ENCODE assay signal across 29 cellular contexts in genomic region chr21:41120997-41121396, GRCh38. TPM values are rescaled to one million over a fixed set of nuclear protein-coding genes. Genes with fewer than 3 reads are reported as not detected.
A peak's percentile ranks its signal among the peaks of the same experiment; 100 is the strongest.
DNase-seq lines count a peak whose midpoint lies in the region; ATAC-seq and TF ChIP-seq lines count a peak whose summit lies in the region.
"Had no signal": no experiment of that assay in that cellular context is flagged by ENCODE, and none has a peak within 500 bp of the region (broad histone marks: within the 10 kb centered on the region; RNA-seq: fewer than 3 reads in every experiment).

No MANE protein-coding gene starts in this region.

- H3K9ac ChIP-seq in endodermal cell (ENCODE audit: extremely low read depth, low read length, poor library complexity, severe bottlenecking) (no peak overlapping the region), neural progenitor cell (no peak overlapping the region)
- H3K9ac ChIP-seq: BLaER1; BLaER1 treated with 17β-estradiol and CSF1 and Interleukin-3, amounts not matched to agents 10 nM and 100 nM had no signal

- H3K27ac Mint-ChIP-seq in endodermal cell (no peak overlapping the region), neural progenitor cell (no peak overlapping the region)
- H3K27ac Mint-ChIP-seq: B cell; CD14-positive monocyte; CD4-positive, alpha-beta memory T cell; CD4-positive, alpha-beta T cell; CD4-positive, CD25-positive, alpha-beta regulatory T cell; CD8-positive, alpha-beta memory T cell; CD8-positive, alpha-beta T cell had no signal

- H2AFZ ChIP-seq in neural progenitor cell (replicated peaks): no peak overlapping the region

- H3K4me3 Mint-ChIP-seq in endodermal cell (no peak overlapping the region), neural progenitor cell (peak overlapping the region; percentile 53)
- H3K4me3 Mint-ChIP-seq: B cell; CD14-positive monocyte; CD4-positive, alpha-beta memory T cell; CD4-positive, alpha-beta T cell; CD4-positive, CD25-positive, alpha-beta regulatory T cell; CD8-positive, alpha-beta memory T cell; CD8-positive, alpha-beta T cell had no signal

- 76% methylated on average over 2 of the region's 4 CpGs; no CpG with 5 or more reads in 1 of the 2 experiments for WGBS in endodermal cell (ENCODE audit: insufficient coverage in 1 of 2, insufficient read length in 1 of 2), 2 experiments

- intact Hi-C loops in left ventricle myocardium inferior (cut with micrococcal nuclease): no loop called here

- H3K36me3 ChIP-seq in right atrium auricular region (no peaks in the 10 kb centered on the region), left ventricle myocardium inferior (no peaks in the 10 kb centered on the region), endodermal cell (ENCODE audit: control insufficient read depth, insufficient read depth, low read length) (no peaks in the 10 kb centered on the region), neural progenitor cell (no peaks in the 10 kb centered on the region)
- H3K36me3 ChIP-seq: BE2C; BLaER1; BLaER1 treated with 17β-estradiol and CSF1 and Interleukin-3, amounts not matched to agents 10 nM and 100 nM had no signal

- H3K27ac ChIP-seq in right atrium auricular region (no peak overlapping the region), left ventricle myocardium inferior (replicated peaks) (no peak overlapping the region), endodermal cell (ENCODE audit: low read depth, low read length) (no peak overlapping the region), neural progenitor cell (no peak overlapping the region)
- H3K27ac ChIP-seq: 22Rv1; A549; BLaER1; BLaER1 treated with 17β-estradiol and CSF1 and Interleukin-3, amounts not matched to agents 10 nM and 100 nM; C4-2B had no signal

- H4K20me1 ChIP-seq in neural progenitor cell (ENCODE audit: low read depth): no peaks in the 10 kb centered on the region
- H4K20me1 ChIP-seq: BLaER1; BLaER1 treated with 17β-estradiol and CSF1 and Interleukin-3, amounts not matched to agents 10 nM and 100 nM had no signal

- DNase-seq in right atrium auricular region (ENCODE audit: low spot score): peak; percentile 21
- DNase-seq in left ventricle myocardium inferior: no peak
- DNase-seq in endodermal cell: peak; percentile 31
- peak; percentile 60 for DNase-seq in mesenteric fat pad (ENCODE audit: low spot score)
- DNase-seq in neural progenitor cell (ENCODE audit: low spot score): no peak
- DNase-seq in NCI-H2196 treated with DMSO at 0.1 percent for 48 hours (lab: John Stamatoyannopoulos, UW; ENCODE audit: unreplicated experiment): no peak
- no peak for DNase-seq in mucosa of gallbladder (ENCODE audit: low spot score)
- DNase-seq: 8988T; ACHN; BE2C; Caco-2; Calu3; CD4-positive, alpha-beta memory T cell; CD4-positive, alpha-beta T cell; CD8-positive, alpha-beta memory T cell; DMS 273 treated with DMSO at 0.1 percent for 48 hours; DMS79; DND-41; EL had no signal

- no peak for ATAC-seq in GM18907 (IDR thresholded peaks at IDR 0.05; ENCODE audit: unreplicated experiment)
- ATAC-seq: CD8-positive, alpha-beta T cell had no signal

- H3K36me3 Mint-ChIP-seq in endodermal cell (ENCODE audit: low read depth) (no peaks in the 10 kb centered on the region), neural progenitor cell (no peaks in the 10 kb centered on the region)
- H3K36me3 Mint-ChIP-seq: CD14-positive monocyte; CD4-positive, alpha-beta memory T cell; CD4-positive, CD25-positive, alpha-beta regulatory T cell; CD8-positive, alpha-beta memory T cell; CD8-positive, alpha-beta T cell had no signal

- H3K4me1 Mint-ChIP-seq in endodermal cell: no peaks in the 10 kb centered on the region
- no peaks in the 10 kb centered on the region for H3K4me1 Mint-ChIP-seq in neural progenitor cell
- H3K4me1 Mint-ChIP-seq: B cell; CD14-positive monocyte; CD4-positive, alpha-beta memory T cell; CD4-positive, CD25-positive, alpha-beta regulatory T cell; CD8-positive, alpha-beta memory T cell had no signal

- no peak overlapping the region for H3K4me2 ChIP-seq in neural progenitor cell
- H3K4me2 ChIP-seq: A549; BLaER1; BLaER1 treated with 17β-estradiol and CSF1 and Interleukin-3, amounts not matched to agents 10 nM and 100 nM had no signal

- H3K4me3 ChIP-seq in right atrium auricular region (no peak overlapping the region), left ventricle myocardium inferior (no peak overlapping the region), endodermal cell (ENCODE audit: low read length) (no peak overlapping the region), neural progenitor cell (no peak overlapping the region)
- H3K4me3 ChIP-seq: A549; BLaER1; BLaER1 treated with 17β-estradiol and CSF1 and Interleukin-3, amounts not matched to agents 10 nM and 100 nM had no signal

- H3K27me3 ChIP-seq in right atrium auricular region (no peaks in the 10 kb centered on the region), left ventricle myocardium inferior (ENCODE audit: low read depth) (peaks cover 38% of the 10 kb centered on the region), endodermal cell (ENCODE audit: control insufficient read depth, insufficient read depth, low read length, poor library complexity, severe bottlenecking) (peaks cover 8% of the 10 kb centered on the region), neural progenitor cell (no peaks in the 10 kb centered on the region)
- H3K27me3 ChIP-seq: BE2C; BLaER1; BLaER1 treated with 17β-estradiol and CSF1 and Interleukin-3, amounts not matched to agents 10 nM and 100 nM had no signal

- H3K4me1 ChIP-seq in right atrium auricular region (no peaks in the 10 kb centered on the region), left ventricle myocardium inferior (peaks cover 9% of the 10 kb centered on the region), endodermal cell (ENCODE audit: control insufficient read depth, insufficient read depth, low read length) (no peaks in the 10 kb centered on the region), neural progenitor cell (no peaks in the 10 kb centered on the region)
- H3K4me1 ChIP-seq: A549, BE2C, BLaER1, Caco-2 had no signal

- TF ChIP-seq CTCF in right atrium auricular region (IDR thresholded peaks at IDR 0.05) (no peak), left ventricle myocardium inferior (IDR thresholded peaks at IDR 0.05; ENCODE audit: borderline replicate concordance) (no peak), endodermal cell (conservative IDR thresholded peaks at IDR 0.05) (no peak), neural progenitor cell (IDR thresholded peaks at IDR 0.05) (no peak)

- H3K9me3 ChIP-seq in right atrium auricular region (no peaks in the 10 kb centered on the region), left ventricle myocardium inferior (replicated peaks) (no peaks in the 10 kb centered on the region), endodermal cell (ENCODE audit: control insufficient read depth, low read length) (no peaks in the 10 kb centered on the region), neural progenitor cell (ENCODE audit: low read depth) (no peaks in the 10 kb centered on the region)
- H3K9me3 ChIP-seq: A549; BE2C; BLaER1; BLaER1 treated with 17β-estradiol and CSF1 and Interleukin-3, amounts not matched to agents 10 nM and 100 nM; Caco-2 had no signal

- H3K9me3 Mint-ChIP-seq in endodermal cell (no peaks in the 10 kb centered on the region), neural progenitor cell (no peaks in the 10 kb centered on the region)
- H3K9me3 Mint-ChIP-seq: CD14-positive monocyte; CD4-positive, alpha-beta T cell; CD8-positive, alpha-beta T cell had no signal

- no peaks in the 10 kb centered on the region for H3K79me2 ChIP-seq in neural progenitor cell (ENCODE audit: low read depth)

- H3K27me3 Mint-ChIP-seq in endodermal cell (ENCODE audit: insufficient read depth) (peaks cover 6% of the 10 kb centered on the region), neural progenitor cell (ENCODE audit: insufficient read depth, low read depth) (peaks cover 9% of the 10 kb centered on the region)

- H3F3A ChIP-seq in neural progenitor cell (ENCODE audit: low read depth): no peaks in the 10 kb centered on the region

RNA-seq across cellular contexts. Expression of gene BACE2, which starts 47.0 kb away (rescaled TPM):
- total RNA-seq in right atrium auricular region (10 to 100 TPM; 23.7 to 50.3 TPM), left ventricle myocardium inferior (16.0 TPM), endodermal cell (10 to 100 TPM in 1 of 2 donors, 1 to 10 TPM in 1; 9.1 to 16.7 TPM), mesenteric fat pad (25.8 TPM), neural progenitor cell (ENCODE audit: low replicate concordance) (0.15 and 0.71 TPM in 2 replicates), mucosa of gallbladder (174 TPM)
- polyA plus RNA-seq in endodermal cell (2013, experiment 1 of 2): 11.3 TPM
- 8.9 TPM for polyA plus RNA-seq in endodermal cell (2013, experiment 2 of 2)
- total RNA-seq: CD4-positive, alpha-beta memory T cell had no signal

Comparison
In these comparisons a context has a peak if more than half of its experiments do, and no peak if none do; other contexts are left out.
1. DNase-seq: peak in right atrium auricular region (single experiment), endodermal cell (single experiment) and mesenteric fat pad (single experiment); none in left ventricle myocardium inferior (single experiment), neural progenitor cell (single experiment), NCI-H2196 treated with DMSO at 0.1 percent for 48 hours (single experiment) and mucosa of gallbladder (single experiment).